In genomic region chr2:215740071-215740470, GRCh38 we compare ENCODE assay signal across 17 cellular contexts.
A peak's percentile ranks its signal among the peaks of the same experiment; 100 is the strongest.
DNase-seq lines count a peak whose midpoint lies in the region; ATAC-seq, FAIRE-seq and TF ChIP-seq lines count a peak whose summit lies in the region.
"Had no signal": no experiment of that assay in that cellular context is flagged by ENCODE, and none has a peak within 500 bp of the region (broad histone marks: within the 10 kb centered on the region; RNA-seq: fewer than 3 reads in every experiment).

No MANE protein-coding gene starts in this region.

- no peaks in the 10 kb centered on the region for H3K36me3 Mint-ChIP-seq in nephron (ENCODE audit: low read depth)

- H3K27me3 ChIP-seq in A673 (replicated peaks; ENCODE audit: insufficient read depth, low read depth, low read length, poor library complexity) (no peaks in the 10 kb centered on the region), brain microvascular endothelial cell (replicated peaks) (no peaks in the 10 kb centered on the region), endothelial cell of umbilical vein (ENCODE audit: control insufficient read depth in 2 of 2, insufficient read depth in 2 of 2, low read length in 2 of 2) (no peaks in the 10 kb centered on the region)

- in situ Hi-C loops in brain microvascular endothelial cell (cut with HindIII; ENCODE audit: low pct_ligation_motif_present, low sequenced_read_pairs): no loop called here

- ATAC-seq in HG02588 (IDR thresholded peaks at IDR 0.05; ENCODE audit: unreplicated experiment): no peak

- H3K4me3 ChIP-seq in A673 (ENCODE audit: low read depth, low read length, poor library complexity, severe bottlenecking) (no peak overlapping the region), brain microvascular endothelial cell (ENCODE audit: low read depth, low read length) (no peak overlapping the region), endothelial cell of umbilical vein (replicated peaks in 1 of 3; ENCODE audit: insufficient read depth in 1 of 3, low read depth in 1 of 3, low read length in 3 of 3) (no peak overlapping the region)
- H3K4me3 ChIP-seq: HAP-1 had no signal

- H3K27ac ChIP-seq in A673 (ENCODE audit: low read depth, low read length, poor library complexity, severe bottlenecking) (peak overlapping the region; percentile 0), brain microvascular endothelial cell (peak overlapping the region; percentile 46), endothelial cell of umbilical vein (ENCODE audit: insufficient read depth, low read depth, low read length) (no peak overlapping the region)
- H3K27ac ChIP-seq: 22Rv1 had no signal

- CTCF ChIA-PET in A673 (lab: Charles Lee) (no interaction called here), endothelial cell of umbilical vein (lab: Charles Lee) (interaction anchor here (0.6 kb wide), 1 partner anchor 38 kb away, joined by 4 read pairs; no protein-coding TSS in a partner anchor)

- peaks cover 37% of the 10 kb centered on the region for H3K4me1 ChIP-seq in A673 (ENCODE audit: insufficient read depth, low read length, poor library complexity, severe bottlenecking)
- peaks cover 17% of the 10 kb centered on the region for H3K4me1 ChIP-seq in endothelial cell of umbilical vein (ENCODE audit: control insufficient read depth, extremely low read depth, insufficient read depth, low read length)
- H3K4me1 ChIP-seq: HAP-1 had no signal

- no peak overlapping the region for H2AFZ ChIP-seq in endothelial cell of umbilical vein (ENCODE audit: low read depth, low read length)

- H3K79me2 ChIP-seq in endothelial cell of umbilical vein (ENCODE audit: control insufficient read depth, insufficient read depth, low read length): no peaks in the 10 kb centered on the region

- peak overlapping the region; percentile 13 for H3K4me2 ChIP-seq in endothelial cell of umbilical vein (ENCODE audit: insufficient read depth, low read length)

- H3K9ac ChIP-seq in endothelial cell of umbilical vein (replicated peaks; ENCODE audit: extremely low read depth, insufficient read depth, low read length): no peak overlapping the region

- dilution Hi-C loops in endothelial cell of umbilical vein (cut with MboI; ENCODE audit: extremely low pct_ligation_motif_present, low sequenced_read_pairs): no loop called here

- H3K36me3 ChIP-seq in A673 (ENCODE audit: insufficient read depth, low read length, poor library complexity, severe bottlenecking) (no peaks in the 10 kb centered on the region), brain microvascular endothelial cell (replicated peaks) (no peaks in the 10 kb centered on the region), endothelial cell of umbilical vein (ENCODE audit: control insufficient read depth in 2 of 2, extremely low read depth in 1 of 2, insufficient read depth in 2 of 2, low read length in 2 of 2) (peaks cover 11 to 17% of the 10 kb centered on the region in 2 experiments)
- H3K36me3 ChIP-seq: HAP-1 had no signal

- H3K9me3 ChIP-seq in A673 (ENCODE audit: low read depth, low read length, poor library complexity, severe bottlenecking): peaks cover 4% of the 10 kb centered on the region
- no peaks in the 10 kb centered on the region for H3K9me3 ChIP-seq in endothelial cell of umbilical vein (replicated peaks; ENCODE audit: control insufficient read depth, insufficient read depth, low read length)
- H3K9me3 ChIP-seq: HAP-1 had no signal

- no peaks in the 10 kb centered on the region for H4K20me1 ChIP-seq in endothelial cell of umbilical vein (replicated peaks; ENCODE audit: control insufficient read depth, extremely low read depth, insufficient read depth, low read length)

- TF ChIP-seq CTCF in A673 (conservative IDR thresholded peaks at IDR 0.05; ENCODE audit: low read depth, low read length) (no peak), brain microvascular endothelial cell (IDR thresholded peaks at IDR 0.05; ENCODE audit: low read depth, low read length, missing control alignments) (no peak), endothelial cell of umbilical vein (IDR thresholded peaks at IDR 0.05; ENCODE audit: extremely low read depth in 1 of 2, insufficient read depth in 1 of 2, low read depth in 1 of 2, low read length in 2 of 2) (no peak), nephron (IDR thresholded peaks at IDR 0.05; ENCODE audit: unreplicated experiment in 3 of 3) (no peak), GM10266 (IDR thresholded peaks at IDR 0.05; ENCODE audit: control insufficient read depth, insufficient read depth, low read depth, missing control alignments) (no peak)

- POLR2A ChIA-PET in A673 (lab: Charles Lee; ENCODE audit: low non-redundant PET): interaction anchor here (0.5 kb wide), 1 partner anchor 1983 kb away, joined by 3 read pairs; no protein-coding TSS in a partner anchor
- POLR2A ChIA-PET in endothelial cell of umbilical vein (lab: Charles Lee): no interaction called here

- DNase-seq in A673 (ENCODE audit: low spot score) (no peak), brain microvascular endothelial cell (no peak), endothelial cell of umbilical vein (ENCODE audit: low read depth, low spot score) (no peak), GM10266 (ENCODE audit: extremely low spot score) (no peak)
- DNase-seq in stimulated activated CD4-positive, alpha-beta T cell treated with anti-CD3 and anti-CD28 coated beads, Interleukin-12 subunit alpha, Interleukin-12 subunit beta, amount 100 ng/mL, for 4 hours: no peak
- no peak for DNase-seq in stimulated activated CD4-positive, alpha-beta T cell treated with anti-CD3 and anti-CD28 coated beads, Interleukin-15, amount 100 ng/mL, for 24 hours
- DNase-seq: C1 segment of cervical spinal cord; CD4-positive, alpha-beta T cell; DMS79; KBM-7 had no signal

- no peak for TF ChIP-seq POLR2A in endothelial cell of umbilical vein (IDR thresholded peaks at IDR 0.05; ENCODE audit: low read depth, low read length)

- no peaks in the 10 kb centered on the region for H3K9me1 ChIP-seq in endothelial cell of umbilical vein (replicated peaks; ENCODE audit: control insufficient read depth, extremely low read depth, insufficient read depth, low read length)

- no TSS peak for BruUV-seq in A673 (replicated peaks; lab: Mats Ljungman, UMichigan)
- BruUV-seq in endothelial cell of umbilical vein (replicated peaks; lab: Mats Ljungman, UMichigan): no TSS peak

- intact Hi-C loops in A673 (cut with micrococcal nuclease; ENCODE audit: unreplicated experiment): no loop called here
- intact Hi-C loops in endothelial cell of umbilical vein (cut with micrococcal nuclease): no loop called here

- H3K4me1 Mint-ChIP-seq in nephron: peaks cover 26% of the 10 kb centered on the region

- no peaks in the 10 kb centered on the region for H3K27me3 Mint-ChIP-seq in nephron (ENCODE audit: low read depth)
- H3K27me3 Mint-ChIP-seq: CD4-positive, alpha-beta T cell had no signal

- H3K9me3 Mint-ChIP-seq in nephron: peaks cover 15% of the 10 kb centered on the region
- H3K9me3 Mint-ChIP-seq: CD4-positive, alpha-beta T cell had no signal

- H3K27ac Mint-ChIP-seq in nephron: peak overlapping the region; percentile 64 to 93 (median 83)
- H3K27ac Mint-ChIP-seq: CD4-positive, alpha-beta T cell had no signal

- no peak overlapping the region for H3K4me3 Mint-ChIP-seq in nephron
- H3K4me3 Mint-ChIP-seq: CD4-positive, alpha-beta T cell had no signal

- peak; percentile 24 for FAIRE-seq in endothelial cell of umbilical vein (lab: Jason Lieb, UNC)
- FAIRE-seq: G401.6, GM19239, H1 had no signal

TF ChIP-seq in endothelial cell of umbilical vein, 7 proteins besides CTCF, POLR2A, EP300 and RAD21:
- TF ChIP-seq POLR2AphosphoS5 (IDR thresholded peaks at IDR 0.05; ENCODE audit: insufficient read depth, low read depth, low read length) (no peak), EZH2 (IDR thresholded peaks at IDR 0.05; ENCODE audit: borderline replicate concordance, low read depth, low read length, severe bottlenecking) (no peak), FOS (IDR thresholded peaks at IDR 0.05; ENCODE audit: borderline replicate concordance, insufficient read depth, low read length) (no peak), MYC (IDR thresholded peaks at IDR 0.05; ENCODE audit: low read depth, low read length) (no peak), JUN (IDR thresholded peaks at IDR 0.05; ENCODE audit: borderline replicate concordance, insufficient read depth, insufficient read length, low read depth) (no peak), GATA2 (IDR thresholded peaks at IDR 0.05; ENCODE audit: insufficient read depth, insufficient read length, low read depth, low read length) (no peak)
- TF ChIP-seq, protein P1, sequence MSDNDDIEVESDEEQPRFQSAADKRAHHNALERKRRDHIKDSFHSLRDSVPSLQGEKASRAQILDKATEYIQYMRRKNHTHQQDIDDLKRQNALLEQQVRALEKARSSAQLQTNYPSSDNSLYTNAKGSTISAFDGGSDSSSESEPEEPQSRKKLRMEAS (IDR thresholded peaks at IDR 0.05; ENCODE audit: insufficient read depth, insufficient read length): no peak
